ENCODE assay signal across 8 cellular contexts in genomic region chr4:80183196-80184052, GRCh38. TPM values are rescaled to one million over a fixed set of nuclear protein-coding genes. Genes with fewer than 3 reads are reported as not detected.
DNase-seq lines count a peak whose midpoint lies in the region; ATAC-seq, FAIRE-seq and TF ChIP-seq lines count a peak whose summit lies in the region.

No MANE protein-coding gene starts in this region.

- no peaks in the 10 kb centered on the region for H3K9me2 ChIP-seq in PC-3 (replicated peaks; ENCODE audit: low read length)

- no peaks in the 10 kb centered on the region for H3F3A ChIP-seq in PC-3 (ENCODE audit: low read length, unreplicated experiment)

- peaks cover 17% of the 10 kb centered on the region; the same call in 1 of the 2 replicates for H3K79me2 ChIP-seq in PC-3 (ENCODE audit: low read length)

- H3K4me2 ChIP-seq in PC-3 (ENCODE audit: low read length) = peak overlapping the region; percentile 94

- H3K4me1 ChIP-seq in PC-3 (ENCODE audit: insufficient read depth, low read length) (peaks cover 21% of the 10 kb centered on the region), breast epithelium (peaks cover 0 to 4% of the 10 kb centered on the region in 2 donors), right lobe of liver (peaks cover 0 to 24% (median 7%) of the 10 kb centered on the region in 4 donors), stomach smooth muscle (ENCODE audit: control insufficient read depth, insufficient read depth, low read length) (peaks cover 20% of the 10 kb centered on the region)

- H2AFZ ChIP-seq in PC-3 (ENCODE audit: low read length) = peak overlapping the region; percentile 88

- FAIRE-seq in GM12891 (lab: Jason Lieb, UNC) = peak; percentile 13

- H3K27ac ChIP-seq in PC-3 (ENCODE audit: low read length) = peak overlapping the region; percentile 71
- peak overlapping the region; percentile 70 to 89 for H3K27ac ChIP-seq in breast epithelium
- H3K27ac ChIP-seq in right lobe of liver = no peak overlapping the region
- peak overlapping the region; percentile 79 for H3K27ac ChIP-seq in stomach smooth muscle (ENCODE audit: low read length)

- no peaks in the 10 kb centered on the region for H3K36me3 ChIP-seq in PC-3 (ENCODE audit: low read depth, low read length)
- H3K36me3 ChIP-seq in breast epithelium = no peaks in the 10 kb centered on the region
- no peaks in the 10 kb centered on the region for H3K36me3 ChIP-seq in right lobe of liver
- H3K36me3 ChIP-seq in stomach smooth muscle (ENCODE audit: control insufficient read depth in 2 of 2, insufficient read depth in 2 of 2, low read length in 2 of 2) = no peaks in the 10 kb centered on the region

- H4K20me1 ChIP-seq in PC-3 (ENCODE audit: low read length) = no peaks in the 10 kb centered on the region

- POLR2A ChIA-PET in PC-3 (lab: Charles Lee; ENCODE audit: unreplicated experiment) = no interaction called here

- H3K9ac ChIP-seq in PC-3 (ENCODE audit: low read length) = peak overlapping the region; percentile 85
- H3K9ac ChIP-seq in stomach smooth muscle (ENCODE audit: low read length in 2 of 2) = peak overlapping the region; percentile 64 to 97

- ATAC-seq in HG02763 (IDR thresholded peaks at IDR 0.05; ENCODE audit: unreplicated experiment) (peak; percentile 13), PC-3 (peak; percentile 57), right lobe of liver (peak; percentile 34 to 45 (median 42))

- WGBS in right lobe of liver (ENCODE audit: insufficient coverage, low coverage, low lambda C conversion rate, missing lambda C conversion rate) = 2% methylated on average over 25 of the region's 55 CpGs

- DNase-seq in GM12891 (ENCODE audit: insufficient read length, low spot score) = peak; percentile 55
- no peak for DNase-seq in PC-3
- no peak for DNase-seq in breast epithelium (ENCODE audit: low spot score in 2 of 2)
- peak in 2 of 3 donors; percentile 35 to 56 for DNase-seq in right lobe of liver
- DNase-seq in stimulated activated CD4-positive, alpha-beta T cell treated with anti-CD3 and anti-CD28 coated beads, Interleukin-12 subunit alpha, Interleukin-12 subunit beta, amount 100 ng/mL, for 4 hours = no peak
- no peak for DNase-seq in NCI-H2081 (lab: John Stamatoyannopoulos, UW)

- BruUV-seq in PC-3 (replicated peaks; lab: Mats Ljungman, UMichigan) = TSS peak; percentile 62

- intact Hi-C loops in PC-3 (cut with micrococcal nuclease) = loop anchor here (1.0 to 2.0 kb wide), 2 partner anchors 47 to 58 kb away; no protein-coding TSS in a partner anchor
- intact Hi-C loops in breast epithelium (cut with DNase I; ENCODE audit: low total_unique reads) = no loop called here
- intact Hi-C loops in right lobe of liver (cut with DNase I) = no loop called here

- H3K4me3 ChIP-seq in PC-3 (ENCODE audit: low read length) = peak overlapping the region; percentile 98
- peak overlapping the region; percentile 60 to 82 (median 63) for H3K4me3 ChIP-seq in breast epithelium
- peak overlapping the region; percentile 46 to 56 (median 47) for H3K4me3 ChIP-seq in right lobe of liver
- peak overlapping the region; percentile 95 to 97 for H3K4me3 ChIP-seq in stomach smooth muscle (ENCODE audit: low read length in 2 of 2)

- H3K27me3 ChIP-seq in PC-3 (ENCODE audit: low read length) (no peaks in the 10 kb centered on the region), breast epithelium (peaks cover 0 to 38% of the 10 kb centered on the region in 2 donors), right lobe of liver (peaks cover 5 to 24% of the 10 kb centered on the region in 2 donors), stomach smooth muscle (ENCODE audit: control insufficient read depth in 1 of 2, insufficient read depth in 2 of 2, low read length in 2 of 2) (no peaks in the 10 kb centered on the region)

- TF ChIP-seq CTCF in PC-3 (conservative IDR thresholded peaks at IDR 0.05; ENCODE audit: low read depth, low read length) = no peak
- TF ChIP-seq CTCF in breast epithelium (IDR thresholded peaks at IDR 0.05) = no peak
- TF ChIP-seq CTCF in right lobe of liver (IDR thresholded peaks at IDR 0.05) = no peak

- no peaks in the 10 kb centered on the region for H3K9me3 ChIP-seq in PC-3 (ENCODE audit: low read length)
- H3K9me3 ChIP-seq in breast epithelium = peaks cover 11 to 12% of the 10 kb centered on the region in 2 donors
- no peaks in the 10 kb centered on the region for H3K9me3 ChIP-seq in right lobe of liver
- peaks cover 2 to 9% of the 10 kb centered on the region in 2 donors for H3K9me3 ChIP-seq in stomach smooth muscle (ENCODE audit: control insufficient read depth in 2 of 2, low read length in 2 of 2)

- CTCF ChIA-PET in PC-3 (lab: Charles Lee) = interaction anchor here (0.6 to 0.7 kb wide), 4 partner anchors 56 to 1169 kb away, joined by 3 to 4 read pairs (median 3); no protein-coding TSS in a partner anchor

- no peak for TF ChIP-seq POLR2A in GM12891 (IDR thresholded peaks at IDR 0.05; ENCODE audit: low read depth, low read length)
- TF ChIP-seq POLR2A in breast epithelium (IDR thresholded peaks at IDR 0.05) = no peak
- TF ChIP-seq POLR2A in right lobe of liver (IDR thresholded peaks at IDR 0.05) = no peak

TF ChIP-seq in GM12891, 5 proteins besides CTCF, POLR2A, EP300 and RAD21:
- TF ChIP-seq PAX5 (IDR thresholded peaks at IDR 0.05; ENCODE audit: insufficient read depth, low read length, severe bottlenecking) (no peak), TAF1 (IDR thresholded peaks at IDR 0.05; ENCODE audit: low read depth, low read length) (no peak), POLR2AphosphoS5 (IDR thresholded peaks at IDR 0.05; ENCODE audit: low read depth, low read length) (no peak), SPI1 (IDR thresholded peaks at IDR 0.05; ENCODE audit: low read depth, low read length) (no peak), POU2F2 (IDR thresholded peaks at IDR 0.05; ENCODE audit: low read depth, low read length) (no peak)

RNA-seq across cellular contexts. Expression of gene PRDM8, which starts 13.9 kb away (rescaled TPM):
- polyA plus RNA-seq in GM12891 (2012; ENCODE audit: low read depth, missing spikeins) = 0.73 TPM
- 8.9 and 9.4 TPM in 2 replicates for total RNA-seq in PC-3 (2014; rRNA removed)
- 1 to 10 TPM; 1.2 to 7.0 (median 5.9) TPM for total RNA-seq in breast epithelium
- total RNA-seq in right lobe of liver = under 1 TPM in 5 of 6 experiments, not detected in 1; 0.07 to 0.37 (median 0.12) TPM

Comparison
In these comparisons a context has a peak if more than half of its experiments do, and no peak if none do; other contexts are left out.
1. DNase-seq: peak in GM12891 (single experiment) and right lobe of liver (2 of 3); none in PC-3 (single experiment), breast epithelium (0 of 2), stimulated activated CD4-positive, alpha-beta T cell treated with anti-CD3 and anti-CD28 coated beads, Interleukin-12 subunit alpha, Interleukin-12 subunit beta, amount 100 ng/mL, for 4 hours (single experiment) and NCI-H2081 (0 of 2).
2. H3K27ac ChIP-seq: peak in PC-3 (single experiment), breast epithelium (2 of 2) and stomach smooth muscle (single experiment); none in right lobe of liver (0 of 3).
3. H3K4me3 ChIP-seq: peak in every context shown above with its lines; median percentile 98 in PC-3; 96 in stomach smooth muscle; 63 in breast epithelium; 47 in right lobe of liver.
4. Peak in every context shown above with its lines, with median percentiles within 50 percentile points of each other: ATAC-seq.